1 cellular context compared by ENCODE assay signal in the genomic region with DNA sequence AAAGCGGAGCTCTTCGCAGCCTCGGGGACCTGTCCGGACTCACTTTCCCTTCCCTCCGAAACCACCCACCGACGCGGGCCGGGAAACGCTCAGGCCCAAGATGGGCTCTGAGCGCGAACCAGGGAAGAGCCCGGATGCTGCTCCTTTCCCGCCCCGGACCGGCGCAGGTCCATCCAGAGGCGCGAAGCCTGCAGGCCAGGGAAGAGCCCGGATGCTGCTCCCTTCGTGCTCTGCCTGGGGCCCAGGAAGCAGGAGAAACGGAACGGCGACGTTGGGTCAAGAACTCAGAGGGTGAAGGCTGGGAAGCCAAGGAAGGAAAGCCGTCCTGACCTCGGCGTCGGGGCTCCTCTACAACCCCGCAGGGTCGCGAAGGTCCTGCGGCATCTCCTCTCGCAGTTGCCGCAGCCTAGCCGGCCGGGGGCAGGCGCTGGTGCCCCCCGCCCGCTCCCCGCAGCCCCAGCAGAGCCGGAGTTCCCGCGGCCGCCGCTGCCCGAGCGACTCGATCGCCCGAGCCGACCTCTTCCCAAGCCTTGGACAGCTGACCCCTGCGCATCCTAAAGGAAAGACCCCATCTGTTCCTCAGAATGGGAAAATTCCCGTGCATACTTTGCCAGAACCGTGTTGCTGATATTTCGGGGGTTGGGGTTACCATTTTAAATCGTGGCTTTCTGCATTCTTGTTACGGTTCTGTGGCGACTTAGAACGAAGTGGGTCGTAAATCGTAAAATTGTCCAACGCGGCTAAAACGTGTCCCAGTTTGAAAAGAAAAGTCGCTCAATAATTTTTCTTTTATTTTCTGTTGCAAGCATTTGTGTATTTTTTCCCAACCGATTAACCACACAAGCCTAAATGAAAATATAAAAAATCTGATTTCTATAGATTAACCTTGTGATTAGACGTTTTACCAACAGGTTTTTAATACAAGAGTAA.
TF ChIP-seq lines count a peak whose summit lies in the region.

No MANE protein-coding gene starts in this region.

TF ChIP-seq in WTC11, 78 proteins besides CTCF, POLR2A, EP300 and RAD21 (continued from another document and continues in another):
- TF ChIP-seq, protein P1, sequence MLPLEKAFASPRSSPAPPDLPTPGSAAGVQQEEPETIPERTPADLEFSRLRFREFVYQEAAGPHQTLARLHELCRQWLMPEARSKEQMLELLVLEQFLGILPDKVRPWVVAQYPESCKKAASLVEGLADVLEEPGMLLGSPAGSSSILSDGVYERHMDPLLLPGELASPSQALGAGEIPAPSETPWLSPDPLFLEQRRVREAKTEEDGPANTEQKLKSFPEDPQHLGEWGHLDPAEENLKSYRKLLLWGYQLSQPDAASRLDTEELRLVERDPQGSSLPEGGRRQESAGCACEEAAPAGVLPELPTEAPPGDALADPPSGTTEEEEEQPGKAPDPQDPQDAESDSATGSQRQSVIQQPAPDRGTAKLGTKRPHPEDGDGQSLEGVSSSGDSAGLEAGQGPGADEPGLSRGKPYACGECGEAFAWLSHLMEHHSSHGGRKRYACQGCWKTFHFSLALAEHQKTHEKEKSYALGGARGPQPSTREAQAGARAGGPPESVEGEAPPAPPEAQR (CRISPR knock-in tag; IDR thresholded peaks at IDR 0.05), result no peak
- TF ChIP-seq GTF2I (CRISPR knock-in tag; conservative IDR thresholded peaks at IDR 0.05), result no peak
- TF ChIP-seq IRF2 (CRISPR knock-in tag; IDR thresholded peaks at IDR 0.05; ENCODE audit: borderline replicate concordance, low read depth), result no peak
- TF ChIP-seq ZNF219 (CRISPR knock-in tag; IDR thresholded peaks at IDR 0.05; ENCODE audit: borderline replicate concordance), result no peak
- no peak for TF ChIP-seq JAZF1 (CRISPR knock-in tag; IDR thresholded peaks at IDR 0.05)
- TF ChIP-seq, protein P2, sequence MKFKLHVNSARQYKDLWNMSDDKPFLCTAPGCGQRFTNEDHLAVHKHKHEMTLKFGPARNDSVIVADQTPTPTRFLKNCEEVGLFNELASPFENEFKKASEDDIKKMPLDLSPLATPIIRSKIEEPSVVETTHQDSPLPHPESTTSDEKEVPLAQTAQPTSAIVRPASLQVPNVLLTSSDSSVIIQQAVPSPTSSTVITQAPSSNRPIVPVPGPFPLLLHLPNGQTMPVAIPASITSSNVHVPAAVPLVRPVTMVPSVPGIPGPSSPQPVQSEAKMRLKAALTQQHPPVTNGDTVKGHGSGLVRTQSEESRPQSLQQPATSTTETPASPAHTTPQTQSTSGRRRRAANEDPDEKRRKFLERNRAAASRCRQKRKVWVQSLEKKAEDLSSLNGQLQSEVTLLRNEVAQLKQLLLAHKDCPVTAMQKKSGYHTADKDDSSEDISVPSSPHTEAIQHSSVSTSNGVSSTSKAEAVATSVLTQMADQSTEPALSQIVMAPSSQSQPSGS (CRISPR knock-in tag; IDR thresholded peaks at IDR 0.05; ENCODE audit: borderline replicate concordance, low read depth), result peak; percentile 56; the same call in 1 of the 2 replicates
- TF ChIP-seq SMAD4 (CRISPR knock-in tag; IDR thresholded peaks at IDR 0.05), result no peak
- TF ChIP-seq, protein P3, sequence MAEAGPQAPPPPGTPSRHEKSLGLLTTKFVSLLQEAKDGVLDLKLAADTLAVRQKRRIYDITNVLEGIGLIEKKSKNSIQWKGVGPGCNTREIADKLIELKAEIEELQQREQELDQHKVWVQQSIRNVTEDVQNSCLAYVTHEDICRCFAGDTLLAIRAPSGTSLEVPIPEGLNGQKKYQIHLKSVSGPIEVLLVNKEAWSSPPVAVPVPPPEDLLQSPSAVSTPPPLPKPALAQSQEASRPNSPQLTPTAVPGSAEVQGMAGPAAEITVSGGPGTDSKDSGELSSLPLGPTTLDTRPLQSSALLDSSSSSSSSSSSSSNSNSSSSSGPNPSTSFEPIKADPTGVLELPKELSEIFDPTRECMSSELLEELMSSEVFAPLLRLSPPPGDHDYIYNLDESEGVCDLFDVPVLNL (CRISPR knock-in tag; IDR thresholded peaks at IDR 0.05; ENCODE audit: borderline replicate concordance, low read depth), result peak; percentile 92; the same call in 1 of the 2 replicates
- no peak for TF ChIP-seq MXD4 (CRISPR knock-in tag; IDR thresholded peaks at IDR 0.05; ENCODE audit: borderline replicate concordance)
- no peak for TF ChIP-seq CBFB (CRISPR knock-in tag; IDR thresholded peaks at IDR 0.05; ENCODE audit: low read depth)
- TF ChIP-seq, protein P4, sequence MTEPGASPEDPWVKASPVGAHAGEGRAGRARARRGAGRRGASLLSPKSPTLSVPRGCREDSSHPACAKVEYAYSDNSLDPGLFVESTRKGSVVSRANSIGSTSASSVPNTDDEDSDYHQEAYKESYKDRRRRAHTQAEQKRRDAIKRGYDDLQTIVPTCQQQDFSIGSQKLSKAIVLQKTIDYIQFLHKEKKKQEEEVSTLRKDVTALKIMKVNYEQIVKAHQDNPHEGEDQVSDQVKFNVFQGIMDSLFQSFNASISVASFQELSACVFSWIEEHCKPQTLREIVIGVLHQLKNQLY (CRISPR knock-in tag; IDR thresholded peaks at IDR 0.05), result no peak
- TF ChIP-seq ZNF121 (CRISPR knock-in tag; IDR thresholded peaks at IDR 0.05), result no peak
- TF ChIP-seq, protein P5, sequence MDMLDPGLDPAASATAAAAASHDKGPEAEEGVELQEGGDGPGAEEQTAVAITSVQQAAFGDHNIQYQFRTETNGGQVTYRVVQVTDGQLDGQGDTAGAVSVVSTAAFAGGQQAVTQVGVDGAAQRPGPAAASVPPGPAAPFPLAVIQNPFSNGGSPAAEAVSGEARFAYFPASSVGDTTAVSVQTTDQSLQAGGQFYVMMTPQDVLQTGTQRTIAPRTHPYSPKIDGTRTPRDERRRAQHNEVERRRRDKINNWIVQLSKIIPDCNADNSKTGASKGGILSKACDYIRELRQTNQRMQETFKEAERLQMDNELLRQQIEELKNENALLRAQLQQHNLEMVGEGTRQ (CRISPR knock-in tag; IDR thresholded peaks at IDR 0.05), result no peak; the same call in 1 of the 2 replicates
- TF ChIP-seq GRHL2 (CRISPR knock-in tag; IDR thresholded peaks at IDR 0.05; ENCODE audit: insufficient replicate concordance, severe bottlenecking), result no peak
- peak; percentile 91; the same call in 1 of the 2 replicates for TF ChIP-seq NFE2L1 (CRISPR knock-in tag; IDR thresholded peaks at IDR 0.05)
- TF ChIP-seq, protein P6, sequence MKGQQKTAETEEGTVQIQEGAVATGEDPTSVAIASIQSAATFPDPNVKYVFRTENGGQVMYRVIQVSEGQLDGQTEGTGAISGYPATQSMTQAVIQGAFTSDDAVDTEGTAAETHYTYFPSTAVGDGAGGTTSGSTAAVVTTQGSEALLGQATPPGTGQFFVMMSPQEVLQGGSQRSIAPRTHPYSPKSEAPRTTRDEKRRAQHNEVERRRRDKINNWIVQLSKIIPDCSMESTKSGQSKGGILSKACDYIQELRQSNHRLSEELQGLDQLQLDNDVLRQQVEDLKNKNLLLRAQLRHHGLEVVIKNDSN (CRISPR knock-in tag; IDR thresholded peaks at IDR 0.05), result 0 out of 2 replicates have a peak, but pooled peaks have one; percentile 44
- peak; percentile 94 for TF ChIP-seq CREB1 (CRISPR knock-in tag; IDR thresholded peaks at IDR 0.05)
- no peak for TF ChIP-seq EMX1 (CRISPR knock-in tag; IDR thresholded peaks at IDR 0.05)
- TF ChIP-seq, protein P7, sequence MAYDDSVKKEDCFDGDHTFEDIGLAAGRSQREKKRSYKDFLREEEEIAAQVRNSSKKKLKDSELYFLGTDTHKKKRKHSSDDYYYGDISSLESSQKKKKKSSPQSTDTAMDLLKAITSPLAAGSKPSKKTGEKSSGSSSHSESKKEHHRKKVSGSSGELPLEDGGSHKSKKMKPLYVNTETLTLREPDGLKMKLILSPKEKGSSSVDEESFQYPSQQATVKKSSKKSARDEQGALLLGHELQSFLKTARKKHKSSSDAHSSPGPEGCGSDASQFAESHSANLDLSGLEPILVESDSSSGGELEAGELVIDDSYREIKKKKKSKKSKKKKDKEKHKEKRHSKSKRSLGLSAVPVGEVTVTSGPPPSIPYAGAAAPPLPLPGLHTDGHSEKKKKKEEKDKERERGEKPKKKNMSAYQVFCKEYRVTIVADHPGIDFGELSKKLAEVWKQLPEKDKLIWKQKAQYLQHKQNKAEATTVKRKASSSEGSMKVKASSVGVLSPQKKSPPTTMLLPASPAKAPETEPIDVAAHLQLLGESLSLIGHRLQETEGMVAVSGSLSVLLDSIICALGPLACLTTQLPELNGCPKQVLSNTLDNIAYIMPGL (CRISPR knock-in tag; IDR thresholded peaks at IDR 0.05), result peak; percentile 25; the same call in 1 of the 2 replicates
- TF ChIP-seq, protein P8, sequence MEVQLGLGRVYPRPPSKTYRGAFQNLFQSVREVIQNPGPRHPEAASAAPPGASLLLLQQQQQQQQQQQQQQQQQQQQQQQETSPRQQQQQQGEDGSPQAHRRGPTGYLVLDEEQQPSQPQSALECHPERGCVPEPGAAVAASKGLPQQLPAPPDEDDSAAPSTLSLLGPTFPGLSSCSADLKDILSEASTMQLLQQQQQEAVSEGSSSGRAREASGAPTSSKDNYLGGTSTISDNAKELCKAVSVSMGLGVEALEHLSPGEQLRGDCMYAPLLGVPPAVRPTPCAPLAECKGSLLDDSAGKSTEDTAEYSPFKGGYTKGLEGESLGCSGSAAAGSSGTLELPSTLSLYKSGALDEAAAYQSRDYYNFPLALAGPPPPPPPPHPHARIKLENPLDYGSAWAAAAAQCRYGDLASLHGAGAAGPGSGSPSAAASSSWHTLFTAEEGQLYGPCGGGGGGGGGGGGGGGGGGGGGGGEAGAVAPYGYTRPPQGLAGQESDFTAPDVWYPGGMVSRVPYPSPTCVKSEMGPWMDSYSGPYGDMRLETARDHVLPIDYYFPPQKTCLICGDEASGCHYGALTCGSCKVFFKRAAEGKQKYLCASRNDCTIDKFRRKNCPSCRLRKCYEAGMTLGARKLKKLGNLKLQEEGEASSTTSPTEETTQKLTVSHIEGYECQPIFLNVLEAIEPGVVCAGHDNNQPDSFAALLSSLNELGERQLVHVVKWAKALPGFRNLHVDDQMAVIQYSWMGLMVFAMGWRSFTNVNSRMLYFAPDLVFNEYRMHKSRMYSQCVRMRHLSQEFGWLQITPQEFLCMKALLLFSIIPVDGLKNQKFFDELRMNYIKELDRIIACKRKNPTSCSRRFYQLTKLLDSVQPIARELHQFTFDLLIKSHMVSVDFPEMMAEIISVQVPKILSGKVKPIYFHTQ (CRISPR knock-in tag; IDR thresholded peaks at IDR 0.05), result no peak
- TF ChIP-seq, protein P9, sequence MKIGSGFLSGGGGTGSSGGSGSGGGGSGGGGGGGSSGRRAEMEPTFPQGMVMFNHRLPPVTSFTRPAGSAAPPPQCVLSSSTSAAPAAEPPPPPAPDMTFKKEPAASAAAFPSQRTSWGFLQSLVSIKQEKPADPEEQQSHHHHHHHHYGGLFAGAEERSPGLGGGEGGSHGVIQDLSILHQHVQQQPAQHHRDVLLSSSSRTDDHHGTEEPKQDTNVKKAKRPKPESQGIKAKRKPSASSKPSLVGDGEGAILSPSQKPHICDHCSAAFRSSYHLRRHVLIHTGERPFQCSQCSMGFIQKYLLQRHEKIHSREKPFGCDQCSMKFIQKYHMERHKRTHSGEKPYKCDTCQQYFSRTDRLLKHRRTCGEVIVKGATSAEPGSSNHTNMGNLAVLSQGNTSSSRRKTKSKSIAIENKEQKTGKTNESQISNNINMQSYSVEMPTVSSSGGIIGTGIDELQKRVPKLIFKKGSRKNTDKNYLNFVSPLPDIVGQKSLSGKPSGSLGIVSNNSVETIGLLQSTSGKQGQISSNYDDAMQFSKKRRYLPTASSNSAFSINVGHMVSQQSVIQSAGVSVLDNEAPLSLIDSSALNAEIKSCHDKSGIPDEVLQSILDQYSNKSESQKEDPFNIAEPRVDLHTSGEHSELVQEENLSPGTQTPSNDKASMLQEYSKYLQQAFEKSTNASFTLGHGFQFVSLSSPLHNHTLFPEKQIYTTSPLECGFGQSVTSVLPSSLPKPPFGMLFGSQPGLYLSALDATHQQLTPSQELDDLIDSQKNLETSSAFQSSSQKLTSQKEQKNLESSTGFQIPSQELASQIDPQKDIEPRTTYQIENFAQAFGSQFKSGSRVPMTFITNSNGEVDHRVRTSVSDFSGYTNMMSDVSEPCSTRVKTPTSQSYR (CRISPR knock-in tag; IDR thresholded peaks at IDR 0.05), result peak; percentile 92
- TF ChIP-seq, protein P10, sequence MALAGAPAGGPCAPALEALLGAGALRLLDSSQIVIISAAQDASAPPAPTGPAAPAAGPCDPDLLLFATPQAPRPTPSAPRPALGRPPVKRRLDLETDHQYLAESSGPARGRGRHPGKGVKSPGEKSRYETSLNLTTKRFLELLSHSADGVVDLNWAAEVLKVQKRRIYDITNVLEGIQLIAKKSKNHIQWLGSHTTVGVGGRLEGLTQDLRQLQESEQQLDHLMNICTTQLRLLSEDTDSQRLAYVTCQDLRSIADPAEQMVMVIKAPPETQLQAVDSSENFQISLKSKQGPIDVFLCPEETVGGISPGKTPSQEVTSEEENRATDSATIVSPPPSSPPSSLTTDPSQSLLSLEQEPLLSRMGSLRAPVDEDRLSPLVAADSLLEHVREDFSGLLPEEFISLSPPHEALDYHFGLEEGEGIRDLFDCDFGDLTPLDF (CRISPR knock-in tag; IDR thresholded peaks at IDR 0.05), result peak; percentile 91; the same call in 1 of the 2 replicates
- TF ChIP-seq GABPB1 (CRISPR knock-in tag; IDR thresholded peaks at IDR 0.05), result no peak
- no peak for TF ChIP-seq ZNF396 (CRISPR knock-in tag; IDR thresholded peaks at IDR 0.05; ENCODE audit: borderline replicate concordance)
- TF ChIP-seq, protein P11, sequence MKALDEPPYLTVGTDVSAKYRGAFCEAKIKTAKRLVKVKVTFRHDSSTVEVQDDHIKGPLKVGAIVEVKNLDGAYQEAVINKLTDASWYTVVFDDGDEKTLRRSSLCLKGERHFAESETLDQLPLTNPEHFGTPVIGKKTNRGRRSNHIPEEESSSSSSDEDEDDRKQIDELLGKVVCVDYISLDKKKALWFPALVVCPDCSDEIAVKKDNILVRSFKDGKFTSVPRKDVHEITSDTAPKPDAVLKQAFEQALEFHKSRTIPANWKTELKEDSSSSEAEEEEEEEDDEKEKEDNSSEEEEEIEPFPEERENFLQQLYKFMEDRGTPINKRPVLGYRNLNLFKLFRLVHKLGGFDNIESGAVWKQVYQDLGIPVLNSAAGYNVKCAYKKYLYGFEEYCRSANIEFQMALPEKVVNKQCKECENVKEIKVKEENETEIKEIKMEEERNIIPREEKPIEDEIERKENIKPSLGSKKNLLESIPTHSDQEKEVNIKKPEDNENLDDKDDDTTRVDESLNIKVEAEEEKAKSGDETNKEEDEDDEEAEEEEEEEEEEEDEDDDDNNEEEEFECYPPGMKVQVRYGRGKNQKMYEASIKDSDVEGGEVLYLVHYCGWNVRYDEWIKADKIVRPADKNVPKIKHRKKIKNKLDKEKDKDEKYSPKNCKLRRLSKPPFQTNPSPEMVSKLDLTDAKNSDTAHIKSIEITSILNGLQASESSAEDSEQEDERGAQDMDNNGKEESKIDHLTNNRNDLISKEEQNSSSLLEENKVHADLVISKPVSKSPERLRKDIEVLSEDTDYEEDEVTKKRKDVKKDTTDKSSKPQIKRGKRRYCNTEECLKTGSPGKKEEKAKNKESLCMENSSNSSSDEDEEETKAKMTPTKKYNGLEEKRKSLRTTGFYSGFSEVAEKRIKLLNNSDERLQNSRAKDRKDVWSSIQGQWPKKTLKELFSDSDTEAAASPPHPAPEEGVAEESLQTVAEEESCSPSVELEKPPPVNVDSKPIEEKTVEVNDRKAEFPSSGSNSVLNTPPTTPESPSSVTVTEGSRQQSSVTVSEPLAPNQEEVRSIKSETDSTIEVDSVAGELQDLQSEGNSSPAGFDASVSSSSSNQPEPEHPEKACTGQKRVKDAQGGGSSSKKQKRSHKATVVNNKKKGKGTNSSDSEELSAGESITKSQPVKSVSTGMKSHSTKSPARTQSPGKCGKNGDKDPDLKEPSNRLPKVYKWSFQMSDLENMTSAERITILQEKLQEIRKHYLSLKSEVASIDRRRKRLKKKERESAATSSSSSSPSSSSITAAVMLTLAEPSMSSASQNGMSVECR (CRISPR knock-in tag; IDR thresholded peaks at IDR 0.05; ENCODE audit: borderline replicate concordance), result 0 out of 2 replicates have a peak, but pooled peaks have one; percentile 75
- TF ChIP-seq NFATC4 (CRISPR knock-in tag; IDR thresholded peaks at IDR 0.05), result no peak
- TF ChIP-seq ZNF263 (CRISPR knock-in tag; IDR thresholded peaks at IDR 0.05; ENCODE audit: low read depth), result peak; percentile 79
- 0 out of 2 replicates have a peak, but pooled peaks have one; percentile 62 for TF ChIP-seq FOXJ3 (CRISPR knock-in tag; IDR thresholded peaks at IDR 0.05; ENCODE audit: borderline replicate concordance)
- 0 out of 2 replicates have a peak, but pooled peaks have one; percentile 45 for TF ChIP-seq NFYB (CRISPR knock-in tag; conservative IDR thresholded peaks at IDR 0.05; ENCODE audit: low read depth)
